Comparison of ENCODE assay signal across 1 cellular context in the genomic region with DNA sequence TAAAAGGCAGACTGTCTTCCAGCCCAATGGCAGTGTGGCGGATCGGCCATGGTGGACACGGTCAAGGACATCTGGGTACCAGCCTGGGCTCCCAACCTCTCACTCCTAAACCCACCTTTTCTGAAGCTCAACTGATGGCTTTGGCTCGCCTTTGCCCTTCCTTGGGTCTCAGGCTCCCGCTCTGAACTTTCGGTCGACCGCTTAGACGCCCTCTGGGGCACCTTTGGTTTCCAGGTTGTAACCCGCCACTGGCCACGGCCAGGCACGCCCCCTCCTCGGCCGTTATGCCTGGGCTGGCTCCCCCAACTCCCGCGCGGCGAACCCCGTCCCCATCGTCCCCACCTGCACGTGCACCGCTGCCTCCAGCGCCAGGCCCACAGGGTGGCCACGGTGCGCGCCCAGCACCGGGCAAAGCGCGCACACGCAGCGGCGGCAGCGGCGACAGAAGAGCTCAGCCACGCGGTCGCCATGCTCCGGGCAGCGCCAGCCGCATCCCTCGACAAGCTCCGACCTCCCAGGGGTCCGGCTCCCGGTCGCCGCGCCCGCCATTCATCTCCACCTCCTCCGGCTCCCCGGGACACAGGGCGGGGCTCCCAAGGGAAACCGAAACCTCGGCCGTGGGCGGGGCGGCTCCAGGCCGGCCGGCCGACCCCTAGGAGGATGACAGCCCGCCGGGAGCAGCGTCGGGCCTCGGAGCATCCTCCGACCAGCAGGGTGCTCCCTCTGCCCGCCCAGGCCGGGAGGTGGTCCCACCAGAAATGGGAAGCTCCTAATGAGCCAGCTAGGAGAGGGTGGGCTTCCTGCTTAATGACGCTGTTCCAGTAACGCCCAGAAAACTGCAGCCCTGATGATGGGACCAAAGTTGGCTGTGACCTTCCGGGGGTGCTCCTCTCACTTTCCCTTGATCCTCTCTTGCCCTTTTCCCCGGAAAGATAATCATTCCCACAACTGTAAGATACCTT.
TF ChIP-seq lines count a peak whose summit lies in the region.

TRIM14 (minus strand) TSS at position 583 of the 962 bp plus-strand sequence; CDS start at position 549, 34 bp downstream.

TF ChIP-seq in A549, 52 proteins besides CTCF, POLR2A, EP300 and RAD21 (continued from another document):
- no peak for TF ChIP-seq POLR2AphosphoS2 (conservative IDR thresholded peaks at IDR 0.05; ENCODE audit: low read length)
- TF ChIP-seq CHD2 (IDR thresholded peaks at IDR 0.05; ENCODE audit: low read length, partially characterized antibody), result no peak
- no peak for TF ChIP-seq NFE2L2 (conservative IDR thresholded peaks at IDR 0.05; ENCODE audit: low read length)
- no peak for TF ChIP-seq JUN (IDR thresholded peaks at IDR 0.05)
- no peak for TF ChIP-seq CBX8 (IDR thresholded peaks at IDR 0.05)
- no peak for TF ChIP-seq EHF (CRISPR knock-in tag; IDR thresholded peaks at IDR 0.05)
- TF ChIP-seq MAZ (IDR thresholded peaks at IDR 0.05; ENCODE audit: borderline replicate concordance, low read depth, low read length), result no peak
- TF ChIP-seq HEYL (CRISPR knock-in tag; IDR thresholded peaks at IDR 0.05), result no peak
- no peak for TF ChIP-seq PBX3 (IDR thresholded peaks at IDR 0.05)
- no peak for TF ChIP-seq NR3C1 (IDR thresholded peaks at IDR 0.05)
- TF ChIP-seq FOSL2 (IDR thresholded peaks at IDR 0.05), result no peak
- TF ChIP-seq FOSL2 (CRISPR knock-in tag; IDR thresholded peaks at IDR 0.05), result no peak
- TF ChIP-seq HMGXB4 (CRISPR knock-in tag; IDR thresholded peaks at IDR 0.05; ENCODE audit: borderline replicate concordance), result no peak
- TF ChIP-seq RFX5 (IDR thresholded peaks at IDR 0.05), result no peak
- TF ChIP-seq HOXA7 (CRISPR knock-in tag; IDR thresholded peaks at IDR 0.05), result no peak
- TF ChIP-seq GATA3 (IDR thresholded peaks at IDR 0.05; ENCODE audit: borderline replicate concordance), result no peak
- TF ChIP-seq TFCP2L1 (CRISPR knock-in tag; IDR thresholded peaks at IDR 0.05), result no peak
- TF ChIP-seq SMC3 (IDR thresholded peaks at IDR 0.05), result peak; percentile 39
- no peak for TF ChIP-seq BHLHE40 (IDR thresholded peaks at IDR 0.05; ENCODE audit: low read depth, low read length)
- TF ChIP-seq PHF8 (IDR thresholded peaks at IDR 0.05; ENCODE audit: borderline replicate concordance, low read depth), result peak; percentile 39; the same call in 1 of the 2 replicates
- no peak for TF ChIP-seq KDM1A (IDR thresholded peaks at IDR 0.05; ENCODE audit: low read depth)
- no peak for TF ChIP-seq ESRRA (IDR thresholded peaks at IDR 0.05; ENCODE audit: borderline replicate concordance, low read length)
- no peak for TF ChIP-seq JUNB (IDR thresholded peaks at IDR 0.05)
- no peak for TF ChIP-seq TP53 (CRISPR knock-in tag; IDR thresholded peaks at IDR 0.05)
- no peak for TF ChIP-seq ZNF302 (CRISPR knock-in tag; IDR thresholded peaks at IDR 0.05)
- no peak for TF ChIP-seq ATOH8 (CRISPR knock-in tag; IDR thresholded peaks at IDR 0.05; ENCODE audit: low read depth)
TF ChIP-seq in A549: peak in this region for 6.
